ENCODE assay signal across 17 cellular contexts in genomic region chr13:54845351-54845965, GRCh38.
"Had no signal": no experiment of that assay in that cellular context is flagged by ENCODE, and none has a peak within 500 bp of the region (broad histone marks: within the 10 kb centered on the region; RNA-seq: fewer than 3 reads in every experiment).

No MANE protein-coding gene starts in this region.

- H3K4me1 ChIP-seq: lower lobe of right lung, right atrium auricular region, vagina had no signal

- H3K27me3 Mint-ChIP-seq: activated CD4-positive, alpha-beta T cell treated with anti-CD3 and anti-CD28 coated beads for 36 hours; activated naive CD8-positive, alpha-beta T cell; stimulated activated naive CD8-positive, alpha-beta T cell treated with anti-CD3 and anti-CD28 coated beads, Interleukin-15, amount 100 ng/mL, for 72 hours had no signal

- H3K36me3 Mint-ChIP-seq: activated naive CD8-positive, alpha-beta T cell had no signal

- H3K9me3 ChIP-seq: lower lobe of right lung, right atrium auricular region, vagina had no signal

- H3K4me1 Mint-ChIP-seq: activated CD4-positive, alpha-beta T cell treated with anti-CD3 and anti-CD28 coated beads for 36 hours; nephron; stimulated activated naive CD8-positive, alpha-beta T cell treated with anti-CD3 and anti-CD28 coated beads, Interleukin-15, amount 100 ng/mL, for 72 hours had no signal

- H3K27ac Mint-ChIP-seq: activated CD4-positive, alpha-beta T cell treated with anti-CD3 and anti-CD28 coated beads for 36 hours; activated naive CD8-positive, alpha-beta T cell; activated T-helper 1 cell treated with anti-CD3 and anti-CD28 coated beads, Interleukin-12 subunit alpha, Interleukin-12 subunit beta, Interleukin-2, Interleukin-4 antibody, amounts not matched to agents 30 ng/mL and 10 ng/mL and 1 ng/mL, durations not matched to agents 14 hours and 24 hours and 36 hours; nephron; stimulated activated naive CD8-positive, alpha-beta T cell treated with anti-CD3 and anti-CD28 coated beads, Interleukin-15, amount 100 ng/mL, for 72 hours had no signal

- H3K27me3 ChIP-seq: cardiac muscle cell, right atrium auricular region, vagina had no signal

- DNase-seq: activated CD4-positive, alpha-beta T cell treated with anti-CD3 and anti-CD28 coated beads for 36 hours; activated CD4-positive, alpha-beta T cell treated with anti-CD3 and anti-CD28 coated beads, Interleukin-2, amount 50 U/mL, for 48 hours; activated gamma-delta T cell treated with Interleukin-2 at 50 U/mL for 16 hours; activated T-cell treated with anti-CD3 and anti-CD28 coated beads for 4 hours; foreskin fibroblast; islet precursor cell; left colon; lower lobe of right lung; stimulated activated naive CD8-positive, alpha-beta T cell treated with anti-CD3 and anti-CD28 coated beads, Interleukin-15, amount 100 ng/mL, for 72 hours; trophoblast cell had no signal

- H3K9me3 Mint-ChIP-seq: nephron had no signal

- H3K27ac ChIP-seq: cardiac muscle cell, epithelial cell of prostate, lower lobe of right lung, right atrium auricular region, vagina had no signal

- H3K4me3 ChIP-seq: cardiac muscle cell, lower lobe of right lung, right atrium auricular region, vagina had no signal

- H3K4me3 Mint-ChIP-seq: activated CD4-positive, alpha-beta T cell treated with anti-CD3 and anti-CD28 coated beads for 36 hours; activated naive CD8-positive, alpha-beta T cell; activated T-helper 1 cell treated with anti-CD3 and anti-CD28 coated beads, Interleukin-12 subunit alpha, Interleukin-12 subunit beta, Interleukin-2, Interleukin-4 antibody, amounts not matched to agents 30 ng/mL and 10 ng/mL and 1 ng/mL, durations not matched to agents 14 hours and 24 hours and 36 hours; nephron; stimulated activated naive CD8-positive, alpha-beta T cell treated with anti-CD3 and anti-CD28 coated beads, Interleukin-15, amount 100 ng/mL, for 72 hours had no signal

- H3K36me3 ChIP-seq: cardiac muscle cell, lower lobe of right lung, right atrium auricular region, vagina had no signal
